28 cellular contexts compared by ENCODE assay signal in genomic region chr14:35890308-35890707, GRCh38.
"Had no signal": no experiment of that assay in that cellular context is flagged by ENCODE, and none has a peak within 500 bp of the region (broad histone marks: within the 10 kb centered on the region; RNA-seq: fewer than 3 reads in every experiment).

No MANE protein-coding gene starts in this region.

- H3K36me3 ChIP-seq: colonic mucosa, esophagus muscularis mucosa, esophagus squamous epithelium, gastrocnemius medialis, gastroesophageal sphincter, heart left ventricle, heart right ventricle had no signal

- FAIRE-seq: colon, endometrium, endothelial cell of umbilical vein, frontal cortex had no signal

- H3K4me1 ChIP-seq: colonic mucosa, esophagus muscularis mucosa, esophagus squamous epithelium, foreskin keratinocyte, gastrocnemius medialis, gastroesophageal sphincter, heart left ventricle, heart right ventricle had no signal

- ATAC-seq: effector memory CD8-positive, alpha-beta T cell; esophagus mucosa; foreskin keratinocyte; gastrocnemius medialis; gastroesophageal sphincter; heart left ventricle; heart right ventricle had no signal

- H3K9me3 ChIP-seq: colonic mucosa, gastrocnemius medialis had no signal

- H3K4me3 ChIP-seq: colonic mucosa, coronary artery, dorsolateral prefrontal cortex, esophagus muscularis mucosa, esophagus squamous epithelium, gastrocnemius medialis, gastroesophageal sphincter, heart left ventricle, heart right ventricle had no signal

- DNase-seq: colonic mucosa; cortex of kidney; dermis blood vessel endothelial cell; dorsolateral prefrontal cortex; effector CD4-positive, alpha-beta T cell; effector CD8-positive, alpha-beta T cell; effector memory CD4-positive, alpha-beta T cell; effector memory CD8-positive, alpha-beta T cell; endodermal cell; erythroblast; esophagus squamous epithelium; foreskin fibroblast; foreskin keratinocyte; foreskin melanocyte; gastrocnemius medialis; glutamatergic neuron; head of caudate nucleus; heart left ventricle; heart right ventricle had no signal

- H3K27me3 ChIP-seq: colonic mucosa, dorsolateral prefrontal cortex, esophagus muscularis mucosa, esophagus squamous epithelium, foreskin keratinocyte, gastrocnemius medialis, gastroesophageal sphincter, heart left ventricle, heart right ventricle had no signal

- H3K27ac ChIP-seq: colonic mucosa, coronary artery, dorsolateral prefrontal cortex, epithelial cell of prostate, esophagus muscularis mucosa, esophagus squamous epithelium, foreskin keratinocyte, gastrocnemius medialis, gastroesophageal sphincter, heart left ventricle, heart right ventricle had no signal
